ENCODE assay signal across 16 cellular contexts in the genomic region with DNA sequence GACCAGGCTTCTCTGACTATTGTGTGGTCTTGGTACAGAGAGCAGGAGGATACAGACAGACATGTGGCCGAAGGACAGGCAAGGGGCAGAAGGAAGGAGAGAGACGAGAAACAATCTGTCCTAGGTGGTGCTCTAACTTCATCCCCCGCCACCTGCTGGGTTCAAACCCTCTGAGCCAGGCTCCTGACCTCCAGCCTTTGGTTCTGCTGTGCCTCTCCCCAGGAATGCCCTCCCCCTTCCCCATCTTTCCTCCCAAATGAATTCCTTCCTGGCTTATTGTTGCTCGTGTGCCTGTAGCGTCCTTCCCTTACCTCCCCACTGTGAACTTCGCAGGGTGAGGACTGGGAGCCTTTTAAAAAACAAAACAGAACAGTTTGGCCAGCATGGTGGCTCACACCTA. TPM values are rescaled to one million over a fixed set of nuclear protein-coding genes. Genes with fewer than 3 reads are reported as not detected.
DNase-seq lines count a peak whose midpoint lies in the region; ATAC-seq, FAIRE-seq and TF ChIP-seq lines count a peak whose summit lies in the region.
"Had no signal": no experiment of that assay in that cellular context is flagged by ENCODE, and none has a peak within 500 bp of the region (broad histone marks: within the 10 kb centered on the region; RNA-seq: fewer than 3 reads in every experiment).

No MANE protein-coding gene starts in this region.

- no peaks in the 10 kb centered on the region; the same call in 1 of the 2 replicates for H3K23me2 ChIP-seq in H1 (ENCODE audit: low read depth, low read length)

- H3K27ac ChIP-seq in GM23338 (ENCODE audit: low read depth) (no peak overlapping the region), H1 (ENCODE audit: low read depth, low read length) (no peak overlapping the region), neural progenitor cell (no peak overlapping the region), SJCRH30 (no peak overlapping the region)

- no peak overlapping the region for H2BK5ac ChIP-seq in H1 (ENCODE audit: low read depth, low read length)

- no peak overlapping the region for H3K18ac ChIP-seq in H1 (ENCODE audit: extremely low read depth, low read length)

- H3K4me1 Mint-ChIP-seq in GM23338: peaks cover 7% of the 10 kb centered on the region; the same call in 2 of the 3 replicates
- peaks cover 21% of the 10 kb centered on the region for H3K4me1 Mint-ChIP-seq in neural progenitor cell

- no peak overlapping the region for H2BK120ac ChIP-seq in H1 (replicated peaks; ENCODE audit: low read depth, low read length)

- peaks cover 28% of the 10 kb centered on the region for H4K20me1 ChIP-seq in GM23338 (replicated peaks; ENCODE audit: insufficient read depth)
- no peaks in the 10 kb centered on the region for H4K20me1 ChIP-seq in Loucy (ENCODE audit: insufficient read depth, low read length, poor library complexity, severe bottlenecking)
- peaks cover 8 to 22% of the 10 kb centered on the region in 2 experiments for H4K20me1 ChIP-seq in H1 (replicated peaks in 1 of 2; ENCODE audit: control insufficient read depth in 1 of 2, insufficient read depth in 2 of 2, low read length in 2 of 2)
- peaks cover 21% of the 10 kb centered on the region for H4K20me1 ChIP-seq in neural progenitor cell (ENCODE audit: low read depth)

- H3K9me2 ChIP-seq in GM23338 (ENCODE audit: insufficient read depth) (no peaks in the 10 kb centered on the region), Loucy (replicated peaks; ENCODE audit: low read depth, low read length) (no peaks in the 10 kb centered on the region)

- TF ChIP-seq CTCF in GM23338 (conservative IDR thresholded peaks at IDR 0.05; ENCODE audit: low read depth in 2 of 2) (no peak), Loucy (conservative IDR thresholded peaks at IDR 0.05; ENCODE audit: low read length) (no peak), H1 (IDR thresholded peaks at IDR 0.05; ENCODE audit: control extremely low read depth in 1 of 3, insufficient read depth in 1 of 3, low read depth in 1 of 3, low read length in 3 of 3) (no peak), neural progenitor cell (IDR thresholded peaks at IDR 0.05) (no peak)

- no peak overlapping the region for H3K4me2 ChIP-seq in GM23338
- no peak overlapping the region for H3K4me2 ChIP-seq in Loucy (ENCODE audit: low read depth, low read length, poor library complexity, severe bottlenecking)
- no peak overlapping the region for H3K4me2 ChIP-seq in H1 (ENCODE audit: insufficient read depth in 1 of 2, low read depth in 2 of 2, low read length in 2 of 2)
- H3K4me2 ChIP-seq in neural progenitor cell: no peak overlapping the region

- no peak overlapping the region for H3K4ac ChIP-seq in H1 (replicated peaks; ENCODE audit: insufficient read length, low read depth, low read length)

- H3K79me2 ChIP-seq in GM23338 (replicated peaks; ENCODE audit: insufficient read depth) (no peaks in the 10 kb centered on the region), Loucy (ENCODE audit: insufficient read depth, low read length) (no peaks in the 10 kb centered on the region), H1 (ENCODE audit: control insufficient read depth in 1 of 2, insufficient read depth in 2 of 2, low read length in 2 of 2) (no peaks in the 10 kb centered on the region), neural progenitor cell (ENCODE audit: low read depth) (no peaks in the 10 kb centered on the region)

- no peak overlapping the region for H3K27ac Mint-ChIP-seq in GM23338
- H3K27ac Mint-ChIP-seq in neural progenitor cell: no peak overlapping the region
- H3K27ac Mint-ChIP-seq: CD4-positive, CD25-positive, alpha-beta regulatory T cell had no signal

- TF ChIP-seq POLR2A in H1 (IDR thresholded peaks at IDR 0.05; ENCODE audit: control extremely low read depth in 1 of 2, low read depth in 2 of 2, low read length in 2 of 2): no peak

- no peaks in the 10 kb centered on the region for H3K4me1 ChIP-seq in GM23338 (ENCODE audit: insufficient read depth)
- peaks cover 37% of the 10 kb centered on the region for H3K4me1 ChIP-seq in Loucy (ENCODE audit: insufficient read depth, low read length, poor library complexity, severe bottlenecking)
- H3K4me1 ChIP-seq in H1 (replicated peaks in 1 of 4; ENCODE audit: control insufficient read depth in 3 of 4, insufficient read depth in 4 of 4, low read length in 3 of 4): peaks cover 0 to 5% (median 2%) of the 10 kb centered on the region in 4 experiments; a peak in 3 of 7 replicates
- H3K4me1 ChIP-seq in neural progenitor cell: peaks cover 22% of the 10 kb centered on the region
- peaks cover 25% of the 10 kb centered on the region for H3K4me1 ChIP-seq in SJCRH30

- H2AFZ ChIP-seq in GM23338 (no peak overlapping the region), Loucy (ENCODE audit: low read length) (no peak overlapping the region), H1 (ENCODE audit: low read length) (no peak overlapping the region), neural progenitor cell (replicated peaks) (no peak overlapping the region)

- H3K27me3 ChIP-seq in GM23338 (ENCODE audit: insufficient read depth) (peaks cover 100% of the 10 kb centered on the region), Loucy (ENCODE audit: insufficient read depth, low read length, poor library complexity, severe bottlenecking) (no peaks in the 10 kb centered on the region), H1 (replicated peaks in 1 of 4; ENCODE audit: control insufficient read depth in 3 of 4, extremely low read depth in 1 of 4, insufficient read depth in 3 of 4, low read length in 3 of 4) (peaks cover 75 to 95% (median 87%) of the 10 kb centered on the region in 4 experiments), neural progenitor cell (peaks cover 100% of the 10 kb centered on the region), SJCRH30 (no peaks in the 10 kb centered on the region)

- no peak for FAIRE-seq in H1 (lab: Jason Lieb, UNC)

- no peaks in the 10 kb centered on the region for H3K36me3 ChIP-seq in GM23338 (ENCODE audit: insufficient read depth)
- H3K36me3 ChIP-seq in Loucy (ENCODE audit: insufficient read depth, low read length): no peaks in the 10 kb centered on the region
- no peaks in the 10 kb centered on the region for H3K36me3 ChIP-seq in H1 (ENCODE audit: control insufficient read depth in 2 of 4, insufficient read depth in 4 of 4, low read length in 3 of 4)
- no peaks in the 10 kb centered on the region for H3K36me3 ChIP-seq in neural progenitor cell
- no peaks in the 10 kb centered on the region for H3K36me3 ChIP-seq in SJCRH30

- H3K27me3 Mint-ChIP-seq in GM23338 (ENCODE audit: insufficient read depth, low read depth, poor library complexity): peaks cover 96% of the 10 kb centered on the region
- peaks cover 12% of the 10 kb centered on the region for H3K27me3 Mint-ChIP-seq in neural progenitor cell (ENCODE audit: insufficient read depth, low read depth)

- peak; percentile 74 for DNase-seq in GM23338 (ENCODE audit: low spot score)
- DNase-seq in H1 (ENCODE audit: low read depth in 1 of 2, low spot score in 2 of 2): peak in 1 of 2 experiments; percentile 57
- DNase-seq in neural progenitor cell (ENCODE audit: low spot score): peak; percentile 54
- no peak for DNase-seq in activated CD4-positive, CD25-positive, alpha-beta regulatory T cell treated with anti-CD3 and anti-CD28 coated beads, Interleukin-2, amount 50 U/mL, for 72 hours
- DNase-seq in SJCRH30: no peak
- no peak for DNase-seq in activated T-cell treated with anti-CD3 and anti-CD28 coated beads for 4 hours
- DNase-seq: CD4-positive, CD25-positive, alpha-beta regulatory T cell; DND-41; Kasumi-1; NCI-H1417 treated with DMSO at 0.1 percent for 48 hours; NCI-H2081; NCI-H510A treated with DMSO at 0.1 percent for 48 hours; RPMI8226 had no signal

- no peak overlapping the region for H4K5ac ChIP-seq in H1 (ENCODE audit: insufficient read length, low read depth, low read length)

- no peak overlapping the region for H4K91ac ChIP-seq in H1 (replicated peaks; ENCODE audit: insufficient read length, low read length)

- H3K36me3 Mint-ChIP-seq in GM23338 (ENCODE audit: low read depth) (no peaks in the 10 kb centered on the region), neural progenitor cell (no peaks in the 10 kb centered on the region)
- H3K36me3 Mint-ChIP-seq: CD4-positive, CD25-positive, alpha-beta regulatory T cell had no signal

- no peak for TF ChIP-seq EP300 in H1 (IDR thresholded peaks at IDR 0.05; ENCODE audit: borderline replicate concordance in 1 of 2, low read depth in 2 of 2, low read length in 2 of 2)

- no peak overlapping the region for H3K4me3 ChIP-seq in GM23338
- H3K4me3 ChIP-seq in Loucy (ENCODE audit: low read length, poor library complexity, severe bottlenecking): no peak overlapping the region
- H3K4me3 ChIP-seq in H1 (ENCODE audit: extremely low read depth in 1 of 4, insufficient read depth in 2 of 4, low read depth in 3 of 4, low read length in 4 of 4): no peak overlapping the region
- H3K4me3 ChIP-seq in neural progenitor cell: no peak overlapping the region
- no peak overlapping the region for H3K4me3 ChIP-seq in SJCRH30

- H3F3A ChIP-seq in GM23338 (replicated peaks; ENCODE audit: low read depth): 0 out of 2 replicates have a peak, but pooled peaks cover 7% of the 10 kb centered on the region
- H3F3A ChIP-seq in Loucy (ENCODE audit: low read depth): no peaks in the 10 kb centered on the region
- H3F3A ChIP-seq in neural progenitor cell (ENCODE audit: low read depth): peaks cover 22% of the 10 kb centered on the region

- no peak overlapping the region for H2BK15ac ChIP-seq in H1 (ENCODE audit: low read length)

- 28% methylated on average over 6 of the region's 6 CpGs; no CpG with 5 or more reads in 1 of the 2 experiments for WGBS in H1 (ENCODE audit: extremely low coverage in 1 of 2, insufficient coverage in 1 of 2, insufficient read length in 1 of 2, insufficient replicate concordance in 2 of 2, low coverage in 1 of 2, low lambda C conversion rate in 2 of 2, missing lambda C conversion rate in 1 of 2), 2 experiments

- CTCF ChIA-PET in H1 (lab: Charles Lee; ENCODE audit: partially characterized antibody): interaction anchor here (0.6 to 1.1 kb wide), 2 partner anchors 15 to 16 kb away, joined by 3 to 4 read pairs; no protein-coding TSS in a partner anchor

- no peak overlapping the region for H3K4me3 Mint-ChIP-seq in GM23338
- no peak overlapping the region for H3K4me3 Mint-ChIP-seq in neural progenitor cell
- H3K4me3 Mint-ChIP-seq: CD4-positive, CD25-positive, alpha-beta regulatory T cell had no signal

- H2BK20ac ChIP-seq in H1 (ENCODE audit: low read length): no peak overlapping the region

- no peak overlapping the region for H3K56ac ChIP-seq in H1 (replicated peaks; ENCODE audit: insufficient read length, low read depth, low read length)

- no peak overlapping the region for H3K14ac ChIP-seq in H1 (ENCODE audit: insufficient read length)

- H3K9me3 ChIP-seq in Loucy (ENCODE audit: insufficient read depth, low read depth, low read length): no peaks in the 10 kb centered on the region
- no peaks in the 10 kb centered on the region; a peak in 1 of 4 replicates for H3K9me3 ChIP-seq in H1 (ENCODE audit: insufficient read depth in 2 of 2, low read depth in 1 of 2, low read length in 1 of 2)
- H3K9me3 ChIP-seq in neural progenitor cell (ENCODE audit: low read depth): no peaks in the 10 kb centered on the region
- H3K9me3 ChIP-seq in SJCRH30 (replicated peaks): no peaks in the 10 kb centered on the region

- POLR2A ChIA-PET in H1 (lab: Charles Lee; ENCODE audit: partially characterized antibody): interaction anchor here (1.7 kb wide), 1 partner anchor 10 kb away, joined by 5 read pairs; no protein-coding TSS in a partner anchor

- ATAC-seq in GM23338 (peak; percentile 55), GM19463 (IDR thresholded peaks at IDR 0.05; ENCODE audit: unreplicated experiment) (no peak)
- ATAC-seq: HCT116 had no signal

- H3K23ac ChIP-seq in H1 (ENCODE audit: insufficient read length): no peak overlapping the region

- no peak overlapping the region for H4K8ac ChIP-seq in H1 (ENCODE audit: extremely low read depth, insufficient read depth, low read length)

- H3K9ac ChIP-seq in Loucy (ENCODE audit: low read depth, low read length, poor library complexity, severe bottlenecking): peak overlapping the region; percentile 26
- H3K9ac ChIP-seq in H1 (replicated peaks in 1 of 4; ENCODE audit: extremely low read depth in 1 of 4, low read depth in 3 of 4, low read length in 3 of 4): no peak overlapping the region
- no peak overlapping the region for H3K9ac ChIP-seq in neural progenitor cell

- H3K79me1 ChIP-seq in H1 (ENCODE audit: low read depth, low read length): 0 out of 2 replicates have a peak, but pooled peaks cover 3% of the 10 kb centered on the region

- no peak overlapping the region for H2AK5ac ChIP-seq in H1 (ENCODE audit: low read depth, low read length)

- TF ChIP-seq RAD21 in H1 (IDR thresholded peaks at IDR 0.05 in 1 of 2, conservative IDR thresholded peaks at IDR 0.05 in 1 of 2; ENCODE audit: low read depth in 2 of 2, low read length in 2 of 2): no peak

- H3K9me3 Mint-ChIP-seq in GM23338: no peaks in the 10 kb centered on the region
- H3K9me3 Mint-ChIP-seq in neural progenitor cell: no peaks in the 10 kb centered on the region
- H3K9me3 Mint-ChIP-seq: CD4-positive, CD25-positive, alpha-beta regulatory T cell had no signal

- no peak overlapping the region for H2BK12ac ChIP-seq in H1 (ENCODE audit: low read depth, low read length)

RNA-seq across cellular contexts. Expression of a gene that starts 5.4 kb away (rescaled TPM):
- not detected in 2 replicates for total RNA-seq in GM23338 (2014; rRNA removed; shearing (Covaris generic))
- polyA plus RNA-seq in GM23338 (2016; fragmentation: Nextera tagmentation; extraction: Ambion mirVana): 0.19 TPM in 1 of 2 replicates, not detected in the other
- 0.21 TPM in 1 of 2 replicates, not detected in the other for total RNA-seq in H1 (2021; fragmentation: NEBNext Ultra II Directional; extraction: Animal tissue kit (Norgen Biotek cat#: 25700))
- polyA plus RNA-seq in H1 (2011; rRNA removed): 0.08 and 0.13 TPM in 2 replicates
- 0.17 TPM for polyA plus RNA-seq in H1 (2011; cell fraction: cytosol; rRNA removed)
- polyA plus RNA-seq in H1 (2011; cell fraction: nucleus; rRNA removed): 0.09 TPM
- 0.11 to 0.28 TPM (median 0.19 TPM) in 3 of 4 replicates, not detected in the other for polyA plus RNA-seq in H1 (2012, experiment 1 of 2)
- polyA plus RNA-seq in H1 (2012, experiment 2 of 2): 0.10 TPM
- polyA plus RNA-seq in H1 (2013, experiment 1 of 2): 0.22 TPM
- polyA plus RNA-seq in H1 (2013, experiment 2 of 2): 0.15 TPM
- 0.38 TPM in 1 of 2 replicates, not detected in the other for polyA minus RNA-seq in H1 (2011; rRNA and poly(A)+ RNA removed)
- not detected for polyA minus RNA-seq in H1 (2011; cell fraction: cytosol; rRNA and poly(A)+ RNA removed)
- 0.40 TPM for polyA minus RNA-seq in H1 (2011; cell fraction: nucleus; rRNA and poly(A)+ RNA removed)
- 0.53 and 0.54 TPM in 2 replicates for total RNA-seq in neural progenitor cell (ENCODE audit: low replicate concordance)
- 0.10 TPM in 1 of 2 replicates, not detected in the other for total RNA-seq in SJCRH30 (2014; rRNA removed; shearing (Covaris generic))

RNA-seq across cellular contexts. Expression of a gene that starts 49.5 kb away (rescaled TPM):
- 1.0 and 2.2 TPM in 2 replicates for total RNA-seq in GM23338 (2014; rRNA removed; shearing (Covaris generic))
- polyA plus RNA-seq in GM23338 (2016; fragmentation: Nextera tagmentation; extraction: Ambion mirVana): 0.23 and 0.33 TPM in 2 replicates
- 1.6 and 1.8 TPM in 2 replicates for total RNA-seq in H1 (2021; fragmentation: NEBNext Ultra II Directional; extraction: Animal tissue kit (Norgen Biotek cat#: 25700))
- 0.31 and 0.65 TPM in 2 replicates for polyA plus RNA-seq in H1 (2011; rRNA removed)
- polyA plus RNA-seq in H1 (2011; cell fraction: cytosol; rRNA removed): 0.58 TPM
- polyA plus RNA-seq in H1 (2011; cell fraction: nucleus; rRNA removed): 0.41 TPM
- polyA plus RNA-seq in H1 (2012, experiment 1 of 2): 0.86 to 1.2 TPM (median 0.91 TPM) in 4 replicates
- polyA plus RNA-seq in H1 (2012, experiment 2 of 2): 0.07 TPM
- 0.81 TPM for polyA plus RNA-seq in H1 (2013, experiment 1 of 2)
- polyA plus RNA-seq in H1 (2013, experiment 2 of 2): 0.75 TPM
- polyA minus RNA-seq in H1 (2011; rRNA and poly(A)+ RNA removed): 1.5 and 2.6 TPM in 2 replicates
- polyA minus RNA-seq in H1 (2011; cell fraction: cytosol; rRNA and poly(A)+ RNA removed): 0.73 TPM
- polyA minus RNA-seq in H1 (2011; cell fraction: nucleus; rRNA and poly(A)+ RNA removed): 1.4 TPM
- 10.4 and 15.4 TPM in 2 replicates for total RNA-seq in neural progenitor cell (ENCODE audit: low replicate concordance)
- total RNA-seq in SJCRH30 (2014; rRNA removed; shearing (Covaris generic)): 13.8 and 15.8 TPM in 2 replicates

Comparison
In these comparisons a context has a peak if more than half of its experiments do, and no peak if none do; other contexts are left out.
1. DNase-seq: peak in GM23338 (single experiment) and neural progenitor cell (single experiment); none in activated CD4-positive, CD25-positive, alpha-beta regulatory T cell treated with anti-CD3 and anti-CD28 coated beads, Interleukin-2, amount 50 U/mL, for 72 hours (single experiment), SJCRH30 (0 of 2) and activated T-cell treated with anti-CD3 and anti-CD28 coated beads for 4 hours (single experiment).